In genomic region chr3:149377408-149378111, GRCh38 we compare ENCODE assay signal across 9 cellular contexts. TPM values are rescaled to one million over a fixed set of nuclear protein-coding genes. Genes with fewer than 3 reads are reported as not detected.
A peak's percentile ranks its signal among the peaks of the same experiment; 100 is the strongest.
DNase-seq lines count a peak whose midpoint lies in the region; ATAC-seq and TF ChIP-seq lines count a peak whose summit lies in the region.
"Had no signal": no experiment of that assay in that cellular context is flagged by ENCODE, and none has a peak within 500 bp of the region (broad histone marks: within the 10 kb centered on the region; RNA-seq: fewer than 3 reads in every experiment).

Gene TM4SF1 (minus strand): TSS chr3:149377649. CDS start chr3:149377547, 102 bp downstream.

- no peak for ATAC-seq in GM18861 (IDR thresholded peaks at IDR 0.05; ENCODE audit: unreplicated experiment)
- ATAC-seq in GM19397 (IDR thresholded peaks at IDR 0.05; ENCODE audit: unreplicated experiment) = no peak

- DNase-seq in NCI-H2196 treated with DMSO at 0.1 percent for 48 hours (lab: John Stamatoyannopoulos, UW; ENCODE audit: unreplicated experiment) (peak; percentile 87), dermis blood vessel endothelial cell (peak; percentile 100), mesenteric fat pad (ENCODE audit: low spot score) (no peak), NCI-H526 treated with DMSO at 0.1 percent for 48 hours (lab: John Stamatoyannopoulos, UW) (no peak), KG1 (lab: John Stamatoyannopoulos, UW) (no peak)

- H3K27ac ChIP-seq in C4-2B = peak within 1 kb of the TSS; percentile 99
- H3K27ac ChIP-seq: cardiac muscle cell had no signal

- TF ChIP-seq CTCF in C4-2B (conservative IDR thresholded peaks at IDR 0.05) = no peak

RNA-seq across cellular contexts. Expression of gene TM4SF1, which starts in this region (rescaled TPM):
- total RNA-seq in dermis blood vessel endothelial cell = 921 and 1,047 TPM in 2 replicates
- 87.8 TPM for total RNA-seq in mesenteric fat pad

Comparison
In these comparisons a context has a peak if more than half of its experiments do, and no peak if none do; other contexts are left out.
1. RNA of gene TM4SF1 (total RNA-seq): 921 to 1,047 TPM in dermis blood vessel endothelial cell; 87.8 TPM in mesenteric fat pad (single experiment); every median in the first group is over 10 times any median in the second.
2. DNase-seq: peak in NCI-H2196 treated with DMSO at 0.1 percent for 48 hours (single experiment) and dermis blood vessel endothelial cell (single experiment); none in mesenteric fat pad (single experiment), NCI-H526 treated with DMSO at 0.1 percent for 48 hours (single experiment) and KG1 (single experiment).